ENCODE assay signal across 8 cellular contexts in the genomic region with DNA sequence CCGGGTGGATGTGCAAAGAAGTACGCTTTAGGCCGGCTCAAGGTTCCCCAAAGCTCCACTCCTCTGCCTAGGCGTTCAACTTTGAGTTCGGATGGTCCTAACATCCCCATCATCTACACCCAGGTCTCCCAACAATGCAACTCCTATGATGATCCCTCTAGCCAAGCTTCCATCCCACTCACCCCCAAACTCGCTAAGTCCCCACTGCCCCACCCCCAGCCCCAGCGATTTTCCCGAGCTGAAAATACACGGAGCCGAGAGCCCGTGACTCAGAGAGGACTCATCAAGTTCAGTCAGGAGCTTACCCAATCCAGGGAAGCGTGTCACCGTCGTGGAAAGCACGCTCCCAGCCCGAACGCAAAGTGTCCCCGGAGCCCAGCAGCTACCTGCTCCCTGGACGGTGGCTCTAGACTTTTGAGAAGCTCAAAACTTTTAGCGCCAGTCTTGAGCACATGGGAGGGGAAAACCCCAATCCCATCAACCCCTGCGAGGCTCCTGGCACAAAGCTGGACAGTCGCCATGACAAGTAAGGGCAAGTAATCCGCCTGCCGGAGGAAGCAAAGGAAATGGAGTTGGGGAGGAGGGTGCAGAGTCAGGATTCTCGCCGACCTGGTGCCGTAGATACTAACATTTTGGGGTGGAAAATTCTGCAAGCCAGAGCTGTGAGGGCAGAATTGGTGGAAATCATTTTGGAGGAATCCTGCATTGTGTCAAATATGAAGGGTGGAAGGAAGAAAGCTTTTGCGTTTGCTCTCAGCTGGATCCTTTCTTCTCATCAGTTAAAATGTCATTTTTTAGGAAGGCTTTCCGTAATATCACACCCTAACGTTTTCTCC. TPM values are rescaled to one million over a fixed set of nuclear protein-coding genes. Genes with fewer than 3 reads are reported as not detected.
DNase-seq lines count a peak whose midpoint lies in the region; ATAC-seq lines count a peak whose summit lies in the region.

A gene (minus strand): TSS at position 419 of the 836 bp plus-strand sequence. CDS start 10,896 bp downstream, outside the sequence.

- ATAC-seq in HG03108 (IDR thresholded peaks at IDR 0.05; ENCODE audit: unreplicated experiment) (peak; percentile 28), HG02678 (IDR thresholded peaks at IDR 0.05; ENCODE audit: unreplicated experiment) (no peak)
- peak; percentile 50 to 58 for ATAC-seq in activated CD4-positive, CD25-positive, alpha-beta regulatory T cell treated with anti-CD3 and anti-CD28 coated beads, Interleukin-2, amount 50 U/mL, for 24 hours

- DNase-seq in DMS79 treated with DMSO at 0.1 percent for 48 hours (lab: John Stamatoyannopoulos, UW), result peak; percentile 90
- peak; percentile 94 for DNase-seq in NCI-H460 (ENCODE audit: extremely low read depth, low read depth)
- DNase-seq in cerebellar cortex (ENCODE audit: low spot score), result peak; percentile 97
- peak; percentile 98 for DNase-seq in islet precursor cell
- peak; percentile 76 to 84 for DNase-seq in stimulated activated CD4-positive, alpha-beta T cell treated with anti-CD3 and anti-CD28 coated beads, Interleukin-12 subunit alpha, Interleukin-12 subunit beta, amount 100 ng/mL, for 24 hours (ENCODE audit: low read depth in 2 of 2)

RNA-seq across cellular contexts. Expression of the gene that starts here (rescaled TPM):
- total RNA-seq in NCI-H460 (2014; rRNA removed; shearing (Covaris generic)), result 44.4 and 46.2 TPM in 2 replicates
- polyA plus RNA-seq in NCI-H460 (2014; cell fraction: nucleus; rRNA removed), result 47.6 and 84.0 TPM in 2 replicates
